13 cellular contexts compared by ENCODE assay signal in genomic region chr17:2081564-2081963, GRCh38. TPM values are rescaled to one million over a fixed set of nuclear protein-coding genes. Genes with fewer than 3 reads are reported as not detected.
DNase-seq lines count a peak whose midpoint lies in the region; ATAC-seq and TF ChIP-seq lines count a peak whose summit lies in the region.
"Had no signal": no experiment of that assay in that cellular context is flagged by ENCODE, and none has a peak within 500 bp of the region (broad histone marks: within the 10 kb centered on the region; RNA-seq: fewer than 3 reads in every experiment).

No MANE protein-coding gene starts in this region.

- no peaks in the 10 kb centered on the region for H3K27me3 ChIP-seq in ovary
- no peaks in the 10 kb centered on the region for H3K27me3 ChIP-seq in left lung

- ATAC-seq in natural killer cell (peak; percentile 47 to 66 (median 56)), left lung (no peak), GM18870 (IDR thresholded peaks at IDR 0.05; ENCODE audit: unreplicated experiment) (no peak)
- ATAC-seq: activated naive CD8-positive, alpha-beta T cell treated with anti-CD3 and anti-CD28 coated beads, Interleukin-2, amount 50 U/mL, for 24 hours; mucosa of descending colon had no signal

- no peaks in the 10 kb centered on the region for H3K27me3 Mint-ChIP-seq in natural killer cell (ENCODE audit: low read depth in 2 of 2)
- H3K27me3 Mint-ChIP-seq: activated naive CD8-positive, alpha-beta T cell treated with anti-CD3 and anti-CD28 coated beads, Interleukin-2, amount 50 U/mL, for 24 hours had no signal

- TF ChIP-seq CTCF in cardiac fibroblast (IDR thresholded peaks at IDR 0.05; ENCODE audit: low read depth, low read length) (no peak), natural killer cell (IDR thresholded peaks at IDR 0.05) (no peak), ovary (IDR thresholded peaks at IDR 0.05) (no peak), left lung (IDR thresholded peaks at IDR 0.05) (no peak)

- peak; percentile 47 for DNase-seq in AG20443 (ENCODE audit: low spot score)
- peak; percentile 30 to 77 for DNase-seq in cardiac fibroblast (ENCODE audit: low read depth in 2 of 2)
- DNase-seq in natural killer cell = no peak
- no peak for DNase-seq in HuH-7.5 (ENCODE audit: low spot score)
- DNase-seq in ovary = no peak
- DNase-seq in left lung = no peak
- DNase-seq: activated CD4-positive, CD25-positive, alpha-beta regulatory T cell treated with anti-CD3 and anti-CD28 coated beads, Interleukin-2, amount 50 U/mL, for 72 hours; activated naive CD8-positive, alpha-beta T cell treated with anti-CD3 and anti-CD28 coated beads, Interleukin-2, amount 50 U/mL, for 24 hours; NCI-H345; SHP77 treated with DMSO at 0.1 percent for 48 hours had no signal

- intact Hi-C loops in natural killer cell (cut with micrococcal nuclease) = no loop called here
- intact Hi-C loops in ovary (cut with DNase I) = no loop called here
- intact Hi-C loops in left lung (cut with DNase I) = no loop called here

- H3K4me1 Mint-ChIP-seq in natural killer cell = peaks cover 38 to 51% of the 10 kb centered on the region in 2 donors

- WGBS in ovary, 3 donors = 77 to 82% (median 80%) methylated on average over 9 of the region's 9 CpGs

- no peaks in the 10 kb centered on the region for H3K9me3 ChIP-seq in KOPT-K1 (ENCODE audit: insufficient read depth, low read length, poor library complexity, severe bottlenecking)
- no peaks in the 10 kb centered on the region for H3K9me3 ChIP-seq in ovary
- no peaks in the 10 kb centered on the region for H3K9me3 ChIP-seq in left lung
- H3K9me3 ChIP-seq: mucosa of descending colon had no signal

- H3K36me3 Mint-ChIP-seq in natural killer cell = no peaks in the 10 kb centered on the region

- peak overlapping the region; percentile 10 for H3K4me3 Mint-ChIP-seq in natural killer cell
- H3K4me3 Mint-ChIP-seq: activated naive CD8-positive, alpha-beta T cell treated with anti-CD3 and anti-CD28 coated beads, Interleukin-2, amount 50 U/mL, for 24 hours had no signal

- H3K4me3 ChIP-seq in cardiac fibroblast (replicated peaks in 1 of 2; ENCODE audit: low read depth in 2 of 2, low read length in 2 of 2) (no peak overlapping the region), ovary (no peak overlapping the region), left lung (no peak overlapping the region)
- H3K4me3 ChIP-seq: mucosa of descending colon had no signal

- no peak for TF ChIP-seq POLR2A in ovary (IDR thresholded peaks at IDR 0.05)

- H3K4me1 ChIP-seq in ovary (ENCODE audit: insufficient read depth) = peaks cover 27% of the 10 kb centered on the region
- H3K4me1 ChIP-seq in left lung = peaks cover 26 to 53% of the 10 kb centered on the region in 2 donors

- TF ChIP-seq EP300 in ovary (IDR thresholded peaks at IDR 0.05) = no peak

- H3K27ac ChIP-seq in KOPT-K1 (ENCODE audit: low read depth, low read length, poor library complexity, severe bottlenecking) (peak overlapping the region; percentile 13), ovary (no peak overlapping the region), left lung (peak overlapping the region in 1 of 2 donors; percentile 28)

- H3K9me3 Mint-ChIP-seq in natural killer cell = no peaks in the 10 kb centered on the region
- H3K9me3 Mint-ChIP-seq: activated naive CD8-positive, alpha-beta T cell treated with anti-CD3 and anti-CD28 coated beads, Interleukin-2, amount 50 U/mL, for 24 hours had no signal

- H3K27ac Mint-ChIP-seq in natural killer cell = peak overlapping the region; percentile 72 to 88
- H3K27ac Mint-ChIP-seq: activated naive CD8-positive, alpha-beta T cell treated with anti-CD3 and anti-CD28 coated beads, Interleukin-2, amount 50 U/mL, for 24 hours had no signal

- H3K36me3 ChIP-seq in KOPT-K1 (ENCODE audit: insufficient read depth, low read length) (peaks cover 91% of the 10 kb centered on the region), ovary (no peaks in the 10 kb centered on the region), left lung (peaks cover 0 to 48% of the 10 kb centered on the region in 2 donors)

RNA-seq across cellular contexts. Expression of gene HIC1, which starts 26.7 kb away (rescaled TPM):
- total RNA-seq in natural killer cell (10 to 100 TPM; 19.2 to 26.4 (median 20.7) TPM), ovary (100 to 1,000 TPM in 1 of 7 donors, 10 to 100 TPM in 6; 35.0 to 108 (median 68.0) TPM), left lung (10 to 100 TPM; 25.5 to 28.2 TPM)
- polyA plus RNA-seq in ovary = 10 to 100 TPM in 1 of 2 donors, 1 to 10 TPM in 1; 3.9 to 16.3 TPM

RNA-seq across cellular contexts. Expression of gene OVCA2, which starts 39.7 kb away (rescaled TPM):
- total RNA-seq in natural killer cell = 10 to 100 TPM; 27.9 to 33.8 (median 28.5) TPM
- total RNA-seq in ovary = 10 to 100 TPM; 19.1 to 26.4 (median 21.2) TPM
- 10 to 100 TPM; 13.2 to 28.3 TPM for polyA plus RNA-seq in ovary
- total RNA-seq in left lung = 10 to 100 TPM; 26.1 to 28.7 TPM

RNA-seq across cellular contexts. Expression of gene DPH1, which starts 51.6 kb away (rescaled TPM):
- total RNA-seq in natural killer cell (10 to 100 TPM; 60.2 to 65.2 (median 63.2) TPM), ovary (10 to 100 TPM; 42.4 to 77.7 (median 46.0) TPM), left lung (10 to 100 TPM; 30.7 to 36.0 TPM)
- 10 to 100 TPM; 27.5 to 47.2 TPM for polyA plus RNA-seq in ovary

RNA-seq across cellular contexts. Expression of gene RTN4RL1, which starts 56.4 kb away (rescaled TPM):
- total RNA-seq in natural killer cell = under 1 TPM in 2 of 3 donors, not detected in 1; 0.15 to 0.23 TPM
- total RNA-seq in ovary = 1 to 10 TPM in 5 of 7 donors, under 1 TPM in 1, not detected in 1; 0.92 to 4.1 (median 1.9) TPM
- under 1 TPM; 0.30 to 0.42 TPM for polyA plus RNA-seq in ovary
- 1 to 10 TPM; 2.7 to 5.1 TPM for total RNA-seq in left lung

Comparison
In these comparisons a context has a peak if more than half of its experiments do, and no peak if none do; other contexts are left out.
1. DNase-seq: peak in AG20443 (single experiment) and cardiac fibroblast (2 of 2); none in natural killer cell (single experiment), HuH-7.5 (single experiment), ovary (0 of 5) and left lung (0 of 2).
2. ATAC-seq: peak in natural killer cell (3 of 3); none in left lung (single experiment) and GM18870 (single experiment).